Comparison of ENCODE assay signal across 8 cellular contexts in the genomic region with DNA sequence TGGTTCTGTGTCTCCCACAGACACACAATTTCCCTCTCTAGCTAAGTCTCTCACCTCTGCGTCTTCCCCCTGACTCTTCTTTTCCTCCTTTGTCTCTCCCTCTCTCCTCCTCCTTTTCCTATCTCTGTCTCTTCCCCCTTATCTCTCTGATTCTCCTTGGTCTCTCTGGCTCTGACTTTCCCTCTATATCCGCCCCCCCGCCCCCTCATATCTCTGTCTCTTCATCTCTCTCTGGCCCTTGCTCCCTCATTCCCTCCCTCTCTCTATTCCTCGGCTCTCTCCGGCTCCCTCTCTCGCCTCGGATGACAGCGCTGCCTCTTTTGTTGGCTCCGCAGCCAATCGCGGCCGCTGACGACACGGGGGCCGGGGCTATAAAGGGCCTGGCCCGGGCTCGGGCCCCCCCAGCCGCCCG. TPM values are rescaled to one million over a fixed set of nuclear protein-coding genes. Genes with fewer than 3 reads are reported as not detected.
A peak's percentile ranks its signal among the peaks of the same experiment; 100 is the strongest.
DNase-seq lines count a peak whose midpoint lies in the region; ATAC-seq and TF ChIP-seq lines count a peak whose summit lies in the region.

Gene GDF11, plus strand, starts transcription at position 404 of the 412 bp plus-strand sequence. CDS start 195 bp downstream, outside the sequence.

- H3K4me3 ChIP-seq in CD4-positive, alpha-beta memory T cell (ENCODE audit: low read length in 2 of 2) = peak within 1 kb of the TSS; percentile 60 to 76
- H3K4me3 ChIP-seq in osteoblast (ENCODE audit: insufficient read depth, low read length) = peak within 1 kb of the TSS; percentile 82

- no peaks in the 10 kb centered on the region for H3K27me3 ChIP-seq in CD4-positive, alpha-beta memory T cell (ENCODE audit: insufficient read depth, low read length)
- H3K27me3 ChIP-seq in osteoblast (ENCODE audit: insufficient read depth, low read length) = no peaks in the 10 kb centered on the region

- peak within 1 kb of the TSS; percentile 90 to 96 (median 94) for H3K4me3 Mint-ChIP-seq in CD4-positive, alpha-beta memory T cell
- peak within 1 kb of the TSS; percentile 89 for H3K4me3 Mint-ChIP-seq in type B pancreatic cell

- H3K27me3 Mint-ChIP-seq in CD4-positive, alpha-beta memory T cell = no peaks in the 10 kb centered on the region
- no peaks in the 10 kb centered on the region for H3K27me3 Mint-ChIP-seq in type B pancreatic cell

- peaks cover 26% of the 10 kb centered on the region for H3K4me1 ChIP-seq in CD4-positive, alpha-beta memory T cell (ENCODE audit: insufficient read depth, low read length)
- H3K4me1 ChIP-seq in osteoblast (ENCODE audit: insufficient read depth, low read length) = peaks cover 27% of the 10 kb centered on the region

- peaks cover 33 to 62% (median 43%) of the 10 kb centered on the region in 4 donors for H3K4me1 Mint-ChIP-seq in CD4-positive, alpha-beta memory T cell
- peaks cover 38% of the 10 kb centered on the region for H3K4me1 Mint-ChIP-seq in type B pancreatic cell (ENCODE audit: unreplicated experiment)

- peaks cover 0 to 7% of the 10 kb centered on the region in 2 donors for H3K36me3 Mint-ChIP-seq in CD4-positive, alpha-beta memory T cell
- H3K36me3 Mint-ChIP-seq in activated naive CD4-positive, alpha-beta T cell treated with anti-CD3 and anti-CD28 coated beads, Interleukin-2, amount 50 U/mL, for 72 hours = no peaks in the 10 kb centered on the region
- peaks cover 5% of the 10 kb centered on the region for H3K36me3 Mint-ChIP-seq in type B pancreatic cell

- CTCF ChIA-PET in CD4-positive, alpha-beta memory T cell (lab: Charles Lee; ENCODE audit: partially characterized antibody) = interaction anchor here (0.7 to 2.5 kb wide), 6 partner anchors 11 to 253 kb away, joined by 3 to 14 read pairs (median 4); partner anchors contain the start of genes ORMDL2 and SARNP

- no peaks in the 10 kb centered on the region for H3K9me3 ChIP-seq in CD4-positive, alpha-beta memory T cell (ENCODE audit: control insufficient read depth in 1 of 2, low read length in 2 of 2)
- H3K9me3 ChIP-seq in osteoblast (ENCODE audit: low read depth, low read length) = no peaks in the 10 kb centered on the region

- TF ChIP-seq CTCF in osteoblast (IDR thresholded peaks at IDR 0.05; ENCODE audit: extremely low read depth, low read depth, low read length) (no peak), type B pancreatic cell (conservative IDR thresholded peaks at IDR 0.05) (no peak)

- H3K36me3 ChIP-seq in CD4-positive, alpha-beta memory T cell (ENCODE audit: insufficient read depth, low read length) = no peaks in the 10 kb centered on the region
- H3K36me3 ChIP-seq in osteoblast (ENCODE audit: insufficient read depth, low read length) = no peaks in the 10 kb centered on the region

- peak within 1 kb of the TSS; percentile 81 to 94 (median 92) for H3K27ac Mint-ChIP-seq in CD4-positive, alpha-beta memory T cell
- H3K27ac Mint-ChIP-seq in activated naive CD4-positive, alpha-beta T cell treated with anti-CD3 and anti-CD28 coated beads, Interleukin-2, amount 50 U/mL, for 72 hours = peak within 1 kb of the TSS; percentile 51 to 64
- peak within 1 kb of the TSS; percentile 86 for H3K27ac Mint-ChIP-seq in type B pancreatic cell

- intact Hi-C loops in CD4-positive, alpha-beta memory T cell (cut with micrococcal nuclease) = loop anchor here (2.0 kb wide), 1 partner anchor 74 kb away; the partner anchor contains the start of gene SARNP
- intact Hi-C loops in Right ventricle myocardium superior (cut with DNase I) = loop anchor here (5.0 to 10.0 kb wide), 2 partner anchors 52 to 195 kb away; no protein-coding TSS in a partner anchor

- H3K27ac ChIP-seq in CD4-positive, alpha-beta memory T cell (ENCODE audit: low read depth, low read length) = peak within 1 kb of the TSS; percentile 56
- no peak within 1 kb of the TSS for H3K27ac ChIP-seq in osteoblast (ENCODE audit: low read depth, low read length)

- ATAC-seq in GM21576 (IDR thresholded peaks at IDR 0.05; ENCODE audit: unreplicated experiment) = peak; percentile 29
- peak; percentile 58 for ATAC-seq in SK-N-SH treated with all-trans-retinoic acid at 6 μM for 48 hours
- ATAC-seq in activated naive CD4-positive, alpha-beta T cell treated with anti-CD3 and anti-CD28 coated beads, Interleukin-2, amount 50 U/mL, for 72 hours = peak; percentile 74 to 77
- ATAC-seq in Right ventricle myocardium superior (ENCODE audit: poor library complexity) = peak; percentile 68

- peak within 1 kb of the TSS; percentile 93 for H3K4me2 ChIP-seq in osteoblast (ENCODE audit: insufficient read depth, low read length)

- no peaks in the 10 kb centered on the region for H3K79me2 ChIP-seq in osteoblast (ENCODE audit: insufficient read depth, low read length)

- no peaks in the 10 kb centered on the region for H3K9me3 Mint-ChIP-seq in CD4-positive, alpha-beta memory T cell
- H3K9me3 Mint-ChIP-seq in activated naive CD4-positive, alpha-beta T cell treated with anti-CD3 and anti-CD28 coated beads, Interleukin-2, amount 50 U/mL, for 72 hours = no peaks in the 10 kb centered on the region
- H3K9me3 Mint-ChIP-seq in type B pancreatic cell = no peaks in the 10 kb centered on the region

- POLR2A ChIA-PET in CD4-positive, alpha-beta memory T cell (lab: Charles Lee; ENCODE audit: partially characterized antibody) = interaction anchor here (0.6 to 13.3 kb wide), 18 partner anchors 13 to 375 kb away, joined by 3 to 201 read pairs (median 6); partner anchors contain the start of genes BLOC1S1, CD63, DGKA and DNAJC14

- DNase-seq in CD4-positive, alpha-beta memory T cell = peak; percentile 66 to 83 (median 71)
- DNase-seq in NAMALWA (ENCODE audit: low spot score) = peak; percentile 70
- peak in 1 of 2 donors; percentile 74 for DNase-seq in activated naive CD4-positive, alpha-beta T cell treated with anti-CD3 and anti-CD28 coated beads, Interleukin-2, amount 50 U/mL, for 72 hours (ENCODE audit: low spot score in 2 of 2)
- peak; percentile 88 for DNase-seq in Right ventricle myocardium superior
- DNase-seq in osteoblast (ENCODE audit: insufficient read length, low spot score, missing footprints) = peak; percentile 99
- DNase-seq in type B pancreatic cell (ENCODE audit: extremely low spot score, unreplicated experiment) = peak; percentile 83

- H4K20me1 ChIP-seq in osteoblast (ENCODE audit: insufficient read depth, low read length) = peaks cover 6% of the 10 kb centered on the region

- H2AFZ ChIP-seq in osteoblast (ENCODE audit: low read length) = peak within 1 kb of the TSS; percentile 88

TF ChIP-seq in SK-N-SH treated with all-trans-retinoic acid at 6 μM for 48 hours, 23 proteins besides CTCF, POLR2A, EP300 and RAD21 (continues in another document):
- TF ChIP-seq ZNF8 (CRISPR knock-in tag; IDR thresholded peaks at IDR 0.05) (no peak), BACH2 (CRISPR knock-in tag; IDR thresholded peaks at IDR 0.05; ENCODE audit: borderline replicate concordance) (no peak), SNAI2 (CRISPR knock-in tag; IDR thresholded peaks at IDR 0.05) (no peak), ZFP30 (CRISPR knock-in tag; IDR thresholded peaks at IDR 0.05) (no peak), PPARA (CRISPR knock-in tag; IDR thresholded peaks at IDR 0.05; ENCODE audit: borderline replicate concordance) (no peak), OSR1 (CRISPR knock-in tag; IDR thresholded peaks at IDR 0.05) (no peak), ESRRG (CRISPR knock-in tag; IDR thresholded peaks at IDR 0.05) (no peak), TCF4 (CRISPR knock-in tag; IDR thresholded peaks at IDR 0.05; ENCODE audit: borderline replicate concordance) (no peak), ZC3H10 (CRISPR knock-in tag; IDR thresholded peaks at IDR 0.05) (no peak), CSDC2 (CRISPR knock-in tag; IDR thresholded peaks at IDR 0.05) (no peak), ARNTL (CRISPR knock-in tag; IDR thresholded peaks at IDR 0.05; ENCODE audit: borderline replicate concordance, low read depth) (no peak), PATZ1 (CRISPR knock-in tag; IDR thresholded peaks at IDR 0.05; ENCODE audit: borderline replicate concordance) (no peak)
- TF ChIP-seq, protein P1, sequence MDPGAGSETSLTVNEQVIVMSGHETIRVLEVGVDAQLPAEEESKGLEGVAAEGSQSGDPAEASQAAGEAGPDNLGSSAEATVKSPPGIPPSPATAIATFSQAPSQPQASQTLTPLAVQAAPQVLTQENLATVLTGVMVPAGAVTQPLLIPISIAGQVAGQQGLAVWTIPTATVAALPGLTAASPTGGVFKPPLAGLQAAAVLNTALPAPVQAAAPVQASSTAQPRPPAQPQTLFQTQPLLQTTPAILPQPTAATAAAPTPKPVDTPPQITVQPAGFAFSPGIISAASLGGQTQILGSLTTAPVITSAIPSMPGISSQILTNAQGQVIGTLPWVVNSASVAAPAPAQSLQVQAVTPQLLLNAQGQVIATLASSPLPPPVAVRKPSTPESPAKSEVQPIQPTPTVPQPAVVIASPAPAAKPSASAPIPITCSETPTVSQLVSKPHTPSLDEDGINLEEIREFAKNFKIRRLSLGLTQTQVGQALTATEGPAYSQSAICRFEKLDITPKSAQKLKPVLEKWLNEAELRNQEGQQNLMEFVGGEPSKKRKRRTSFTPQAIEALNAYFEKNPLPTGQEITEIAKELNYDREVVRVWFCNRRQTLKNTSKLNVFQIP (CRISPR knock-in tag; IDR thresholded peaks at IDR 0.05; ENCODE audit: borderline replicate concordance, low read depth) = no peak

RNA-seq across cellular contexts. Expression of gene GDF11, which starts in this region (rescaled TPM):
- 10 to 100 TPM; 15.1 to 15.8 TPM for total RNA-seq in CD4-positive, alpha-beta memory T cell
- polyA plus RNA-seq in CD4-positive, alpha-beta memory T cell = 1 to 10 TPM in 1 of 2 donors, under 1 TPM in 1; 0.25 to 1.6 TPM
- total RNA-seq in activated naive CD4-positive, alpha-beta T cell treated with anti-CD3 and anti-CD28 coated beads, Interleukin-2, amount 50 U/mL, for 72 hours = 10 to 100 TPM in 1 of 2 donors, 1 to 10 TPM in 1; 5.9 to 12.0 TPM
- total RNA-seq in Right ventricle myocardium superior (6.0 TPM), osteoblast (4.1 and 4.3 TPM in 2 replicates), type B pancreatic cell (ENCODE audit: low replicate concordance) (11.8 and 40.1 TPM in 2 replicates)
